Comparison of ENCODE assay signal across 28 cellular contexts in genomic region chr3:163935411-163935810, GRCh38.
"Had no signal": no experiment of that assay in that cellular context is flagged by ENCODE, and none has a peak within 500 bp of the region (broad histone marks: within the 10 kb centered on the region; RNA-seq: fewer than 3 reads in every experiment).

No MANE protein-coding gene starts in this region.

- H3K9me3 Mint-ChIP-seq: stimulated activated memory B cell treated with anti-CD40 and anti-IgM and Interleukin-4, amounts not matched to agents 10 μg/mL and 1 μg/mL and 100 μg/mL, for 72 hours; type B pancreatic cell had no signal

- H3K27ac Mint-ChIP-seq: stimulated activated effector memory CD8-positive, alpha-beta T cell treated with anti-CD3 and anti-CD28 coated beads, Interleukin-12 subunit alpha, Interleukin-12 subunit beta, amount 100 ng/mL, for 72 hours; stimulated activated memory B cell treated with anti-CD40 and anti-IgM and Interleukin-4, amounts not matched to agents 10 μg/mL and 1 μg/mL and 100 μg/mL, for 72 hours; stimulated activated naive B cell treated with anti-CD40 and anti-IgM and Interleukin-4, amounts not matched to agents 10 μg/mL and 1 μg/mL and 100 μg/mL, for 72 hours; stimulated activated naive CD8-positive, alpha-beta T cell treated with anti-CD3 and anti-CD28 coated beads, Interleukin-15, amount 100 ng/mL, for 72 hours; stimulated activated naive CD8-positive, alpha-beta T cell treated with anti-CD3 and anti-CD28 coated beads, Interleukin-15, Interleukin-2, amounts not matched to agents 100 ng/mL and 50 ng/mL, for 24 hours; type B pancreatic cell had no signal

- H3K9me3 ChIP-seq: stomach, suprapubic skin, testis, thoracic aorta, thyroid gland, tibial artery, tibial nerve, transverse colon, upper lobe of left lung, upper lobe of right lung, uterus, vagina had no signal

- H3K4me1 Mint-ChIP-seq: stimulated activated effector memory CD8-positive, alpha-beta T cell treated with anti-CD3 and anti-CD28 coated beads, Interleukin-12 subunit alpha, Interleukin-12 subunit beta, amount 100 ng/mL, for 72 hours; stimulated activated memory B cell treated with anti-CD40 and anti-IgM and Interleukin-4, amounts not matched to agents 10 μg/mL and 1 μg/mL and 100 μg/mL, for 72 hours; stimulated activated naive B cell treated with anti-CD40 and anti-IgM and Interleukin-4, amounts not matched to agents 10 μg/mL and 1 μg/mL and 100 μg/mL, for 72 hours; stimulated activated naive CD8-positive, alpha-beta T cell treated with anti-CD3 and anti-CD28 coated beads, Interleukin-15, amount 100 ng/mL, for 72 hours had no signal

- H3K27me3 ChIP-seq: stomach, suprapubic skin, testis, thyroid gland, tibial artery, tibial nerve, transverse colon, upper lobe of left lung, upper lobe of right lung, uterus, vagina had no signal

- H3K36me3 Mint-ChIP-seq: stimulated activated effector memory CD8-positive, alpha-beta T cell treated with anti-CD3 and anti-CD28 coated beads, Interleukin-12 subunit alpha, Interleukin-12 subunit beta, amount 100 ng/mL, for 72 hours; stimulated activated memory B cell treated with anti-CD40 and anti-IgM and Interleukin-4, amounts not matched to agents 10 μg/mL and 1 μg/mL and 100 μg/mL, for 72 hours; stimulated activated naive B cell treated with anti-CD40 and anti-IgM and Interleukin-4, amounts not matched to agents 10 μg/mL and 1 μg/mL and 100 μg/mL, for 72 hours; type B pancreatic cell had no signal

- H3K4me1 ChIP-seq: stomach, suprapubic skin, testis, thyroid gland, tibial artery, tibial nerve, transverse colon, upper lobe of left lung, upper lobe of right lung, uterus, vagina had no signal

- H3K36me3 ChIP-seq: stomach, suprapubic skin, thoracic aorta, thyroid gland, tibial artery, tibial nerve, transverse colon, upper lobe of left lung, upper lobe of right lung, uterus, vagina had no signal

- H3K4me3 ChIP-seq: stomach, suprapubic skin, testis, thoracic aorta, thyroid gland, tibial artery, tibial nerve, transverse colon, upper lobe of left lung, upper lobe of right lung, uterus, vagina had no signal

- H3K27me3 Mint-ChIP-seq: stimulated activated memory B cell treated with anti-CD40 and anti-IgM and Interleukin-4, amounts not matched to agents 10 μg/mL and 1 μg/mL and 100 μg/mL, for 72 hours; stimulated activated naive B cell treated with anti-CD40 and anti-IgM and Interleukin-4, amounts not matched to agents 10 μg/mL and 1 μg/mL and 100 μg/mL, for 72 hours; stimulated activated naive CD8-positive, alpha-beta T cell treated with anti-CD3 and anti-CD28 coated beads, Interleukin-15, amount 100 ng/mL, for 72 hours; stimulated activated naive CD8-positive, alpha-beta T cell treated with anti-CD3 and anti-CD28 coated beads, Interleukin-15, Interleukin-2, amounts not matched to agents 100 ng/mL and 50 ng/mL, for 24 hours; type B pancreatic cell had no signal

- H3K27ac ChIP-seq: stomach, suprapubic skin, testis, thoracic aorta, thyroid gland, tibial artery, tibial nerve, transverse colon, upper lobe of left lung, upper lobe of right lung, uterus, vagina had no signal

- H3K4me3 Mint-ChIP-seq: stimulated activated effector memory CD8-positive, alpha-beta T cell treated with anti-CD3 and anti-CD28 coated beads, Interleukin-12 subunit alpha, Interleukin-12 subunit beta, amount 100 ng/mL, for 72 hours; stimulated activated memory B cell treated with anti-CD40 and anti-IgM and Interleukin-4, amounts not matched to agents 10 μg/mL and 1 μg/mL and 100 μg/mL, for 72 hours; stimulated activated naive B cell treated with anti-CD40 and anti-IgM and Interleukin-4, amounts not matched to agents 10 μg/mL and 1 μg/mL and 100 μg/mL, for 72 hours; stimulated activated naive CD8-positive, alpha-beta T cell treated with anti-CD3 and anti-CD28 coated beads, Interleukin-15, amount 100 ng/mL, for 72 hours; stimulated activated naive CD8-positive, alpha-beta T cell treated with anti-CD3 and anti-CD28 coated beads, Interleukin-15, Interleukin-2, amounts not matched to agents 100 ng/mL and 50 ng/mL, for 24 hours; type B pancreatic cell had no signal

- DNase-seq: stimulated activated CD4-positive, alpha-beta T cell treated with anti-CD3 and anti-CD28 coated beads, Interleukin-2, amount 100 ng/mL, for 48 hours; stimulated activated CD4-positive, alpha-beta T cell treated with anti-CD3 and anti-CD28 coated beads, Interleukin-4, amount 100 ng/mL, for 1 hour; stimulated activated CD4-positive, alpha-beta T cell treated with anti-CD3 and anti-CD28 coated beads, Interleukin-4, amount 100 ng/mL, for 24 hours; stimulated activated CD4-positive, alpha-beta T cell treated with anti-CD3 and anti-CD28 coated beads, Interleukin-4, amount 100 ng/mL, for 4 hours; stimulated activated CD8-positive, alpha-beta memory T cell treated with anti-CD3 and anti-CD28 coated beads, Interleukin-4, amount 100 ng/mL, for 48 hours; stimulated activated naive B cell treated with anti-CD40 and anti-IgM and Interleukin-4, amounts not matched to agents 10 μg/mL and 1 μg/mL and 100 μg/mL, for 72 hours; stimulated activated naive CD4-positive, alpha-beta T cell; stimulated activated naive CD4-positive, alpha-beta T cell treated with Interleukin-2 at 50 U/mL for 16 hours; stimulated activated naive CD8-positive, alpha-beta T cell treated with anti-CD3 and anti-CD28 coated beads, Interleukin-15, amount 100 ng/mL, for 72 hours; stimulated activated naive CD8-positive, alpha-beta T cell treated with anti-CD3 and anti-CD28 coated beads, Interleukin-15, Interleukin-2, amounts not matched to agents 100 U/mL and 50 U/mL, for 24 hours; stomach; substantia nigra; testis; thyroid gland; tibial artery; transverse colon; trophoblast cell; upper lobe of left lung; upper lobe of right lung; uterus had no signal
